Comparison of ENCODE assay signal across 32 cellular contexts in genomic region chr13:65011403-65011802, GRCh38.
"Had no signal": no experiment of that assay in that cellular context is flagged by ENCODE, and none has a peak within 500 bp of the region (broad histone marks: within the 10 kb centered on the region; RNA-seq: fewer than 3 reads in every experiment).

No MANE protein-coding gene starts in this region.

- DNase-seq: cortex of kidney; effector memory CD8-positive, alpha-beta T cell; erythroblast; esophagus squamous epithelium; foreskin melanocyte; glutamatergic neuron; heart right ventricle; hippocampal formation; immature natural killer cell; islet precursor cell; kidney glomerular epithelial cell; midbrain; naive thymus-derived CD4-positive, alpha-beta T cell; nucleus accumbens; stimulated activated CD4-positive, alpha-beta T cell treated with anti-CD3 and anti-CD28 coated beads, Interleukin-12 subunit alpha, Interleukin-12 subunit beta, amount 100 ng/mL, for 4 hours; stimulated activated CD4-positive, alpha-beta T cell treated with anti-CD3 and anti-CD28 coated beads, Interleukin-1b, Interleukin-23, amount 100 ng/mL, for 48 hours; stimulated activated CD4-positive, alpha-beta T cell treated with anti-CD3 and anti-CD28 coated beads, Interleukin-4, amount 100 ng/mL, for 1 hour; stimulated activated CD8-positive, alpha-beta memory T cell treated with anti-CD3 and anti-CD28 coated beads, Interleukin-4, amount 100 ng/mL, for 48 hours; stimulated activated naive CD4-positive, alpha-beta T cell; stimulated activated naive CD8-positive, alpha-beta T cell treated with anti-CD3 and anti-CD28 coated beads, Interleukin-15, amount 100 ng/mL, for 72 hours; transverse colon; upper lobe of right lung; uterus had no signal

- H3K36me3 ChIP-seq: esophagus squamous epithelium, heart right ventricle, prostate gland, right atrium auricular region, suprapubic skin, transverse colon, upper lobe of right lung, uterus had no signal

- H3K4me1 Mint-ChIP-seq: immature natural killer cell; memory B cell; naive thymus-derived CD4-positive, alpha-beta T cell; nephron; stimulated activated naive CD8-positive, alpha-beta T cell treated with anti-CD3 and anti-CD28 coated beads, Interleukin-15, amount 100 ng/mL, for 72 hours had no signal

- H3K4me3 ChIP-seq: esophagus squamous epithelium, heart right ventricle, lung, prostate gland, right atrium auricular region, smooth muscle cell, suprapubic skin, transverse colon, upper lobe of right lung, uterus had no signal

- H3K9me3 ChIP-seq: esophagus squamous epithelium, prostate gland, right atrium auricular region, suprapubic skin, transverse colon, upper lobe of right lung, uterus had no signal

- H3K4me2 ChIP-seq: smooth muscle cell had no signal

- H3K27me3 Mint-ChIP-seq: effector memory CD8-positive, alpha-beta T cell; memory B cell; naive thymus-derived CD4-positive, alpha-beta T cell; stimulated activated naive CD8-positive, alpha-beta T cell treated with anti-CD3 and anti-CD28 coated beads, Interleukin-15, amount 100 ng/mL, for 72 hours had no signal

- H3K9me3 Mint-ChIP-seq: nephron had no signal

- H3K4me1 ChIP-seq: esophagus squamous epithelium, heart right ventricle, prostate gland, right atrium auricular region, suprapubic skin, transverse colon, upper lobe of right lung, uterus had no signal

- H3K27me3 ChIP-seq: esophagus squamous epithelium, heart right ventricle, right atrium auricular region, suprapubic skin, transverse colon, upper lobe of right lung, uterus had no signal

- H3K4me3 Mint-ChIP-seq: effector memory CD8-positive, alpha-beta T cell; immature natural killer cell; memory B cell; naive thymus-derived CD4-positive, alpha-beta T cell; nephron; stimulated activated naive CD8-positive, alpha-beta T cell treated with anti-CD3 and anti-CD28 coated beads, Interleukin-15, amount 100 ng/mL, for 72 hours had no signal

- H3K27ac Mint-ChIP-seq: effector memory CD8-positive, alpha-beta T cell; immature natural killer cell; memory B cell; naive thymus-derived CD4-positive, alpha-beta T cell; nephron; stimulated activated naive CD8-positive, alpha-beta T cell treated with anti-CD3 and anti-CD28 coated beads, Interleukin-15, amount 100 ng/mL, for 72 hours had no signal

- H3K36me3 Mint-ChIP-seq: immature natural killer cell; memory B cell; naive thymus-derived CD4-positive, alpha-beta T cell had no signal

- H3K27ac ChIP-seq: esophagus squamous epithelium, heart right ventricle, prostate gland, right atrium auricular region, suprapubic skin, transverse colon, upper lobe of right lung, uterus had no signal

- ATAC-seq: effector memory CD8-positive, alpha-beta T cell; heart right ventricle; left lobe of liver; naive thymus-derived CD4-positive, alpha-beta T cell; sciatic nerve; stimulated activated naive CD8-positive, alpha-beta T cell treated with anti-CD3 and anti-CD28 coated beads, Interleukin-15, amount 100 ng/mL, for 72 hours; upper lobe of right lung had no signal
